Comparison of ENCODE assay signal across 15 cellular contexts in the genomic region with DNA sequence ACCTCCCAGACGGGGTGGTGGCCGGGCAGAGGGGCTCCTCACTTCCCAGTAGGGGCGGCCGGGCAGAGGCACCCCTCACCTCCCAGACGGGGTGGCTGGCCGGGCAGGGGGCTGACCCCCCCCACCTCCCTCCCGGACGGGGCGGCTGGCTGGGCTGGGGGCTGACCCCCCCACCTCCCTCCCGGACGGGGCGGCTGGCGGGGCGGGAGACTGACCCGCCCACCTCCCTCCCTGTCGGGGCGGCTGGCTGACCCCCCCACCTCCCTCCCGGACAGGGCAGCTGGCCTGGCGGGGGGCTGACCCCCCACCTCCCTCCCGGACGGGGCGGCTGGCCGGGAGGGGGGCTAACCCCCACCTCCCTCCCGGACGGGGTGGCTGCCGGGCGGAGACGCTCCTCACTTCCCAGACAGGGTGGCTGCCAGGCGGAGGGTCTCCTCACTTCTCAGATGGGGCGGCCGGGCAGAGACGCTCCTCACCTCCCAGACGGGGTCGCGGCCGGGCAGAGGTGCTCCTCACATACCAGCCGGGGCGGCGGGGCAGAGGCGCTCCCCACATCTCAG. TPM values are rescaled to one million over a fixed set of nuclear protein-coding genes. Genes with fewer than 3 reads are reported as not detected.
"Had no signal": no experiment of that assay in that cellular context is flagged by ENCODE, and none has a peak within 500 bp of the region (broad histone marks: within the 10 kb centered on the region; RNA-seq: fewer than 3 reads in every experiment).

No MANE protein-coding gene starts in this region.

RNA-seq across cellular contexts. Expression of gene BPIFA2, which starts 17.2 kb away (rescaled TPM):
- total RNA-seq: stomach, subcutaneous adipose tissue, suprapubic skin, temporal lobe, thoracic aorta, thyroid gland, transverse colon, upper lobe of left lung, upper lobe of right lung, ureter, urinary bladder, uterus, vagina had no signal

RNA-seq across cellular contexts. Expression of gene BPIFA3, which starts 32.0 kb away (rescaled TPM):
- total RNA-seq: stomach, subcutaneous adipose tissue, suprapubic skin, temporal lobe, thoracic aorta, thyroid gland, tibial nerve, transverse colon, upper lobe of left lung, upper lobe of right lung, ureter, urinary bladder, uterus, vagina had no signal

RNA-seq across cellular contexts. Expression of gene BPIFA1, which starts 50.7 kb away (rescaled TPM):
- total RNA-seq: subcutaneous adipose tissue, suprapubic skin, temporal lobe, testis, thoracic aorta, thyroid gland, tibial nerve, transverse colon, upper lobe of right lung, ureter, urinary bladder, uterus, vagina had no signal
